ENCODE assay signal across 19 cellular contexts in the genomic region with DNA sequence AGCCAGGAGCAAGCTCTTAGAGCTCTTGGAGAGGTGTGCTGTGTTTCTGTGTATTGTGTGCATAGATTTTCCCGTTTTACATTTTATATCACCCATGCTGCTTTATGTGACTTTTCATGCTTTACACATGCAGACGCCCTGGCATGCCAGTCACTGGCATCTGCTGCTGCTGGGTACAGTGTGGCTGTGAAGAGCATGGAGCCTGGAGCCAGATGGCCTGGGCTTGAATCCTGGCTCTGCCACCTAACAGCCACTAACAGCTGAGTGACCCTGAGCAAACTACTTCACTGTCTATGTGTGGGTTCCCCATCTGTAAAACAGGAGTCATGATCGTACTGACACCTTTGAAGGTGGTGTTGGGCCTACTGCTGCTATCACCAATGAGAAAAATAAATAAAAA. TPM values are rescaled to one million over a fixed set of nuclear protein-coding genes. Genes with fewer than 3 reads are reported as not detected.
A peak's percentile ranks its signal among the peaks of the same experiment; 100 is the strongest.
DNase-seq lines count a peak whose midpoint lies in the region; ATAC-seq and TF ChIP-seq lines count a peak whose summit lies in the region.
"Had no signal": no experiment of that assay in that cellular context is flagged by ENCODE, and none has a peak within 500 bp of the region (broad histone marks: within the 10 kb centered on the region; RNA-seq: fewer than 3 reads in every experiment).

No MANE protein-coding gene starts in this region.

- H3K27me3 ChIP-seq in heart left ventricle, result no peaks in the 10 kb centered on the region
- no peaks in the 10 kb centered on the region for H3K27me3 ChIP-seq in gastrocnemius medialis
- H3K27me3 ChIP-seq: BLaER1 treated with 17β-estradiol and CSF1 and Interleukin-3, amounts not matched to agents 10 nM and 100 nM had no signal

- in situ Hi-C loops in gastrocnemius medialis (cut with MboI; ENCODE audit: low sequenced_read_pairs in 4 of 4), result loop anchor here in 1 of 4 donors (5.0 kb wide), 1 partner anchor 119 kb away; no protein-coding TSS in a partner anchor

- WGBS in heart left ventricle, 4 donors, result 47 to 63% (median 60%) methylated on average over 3 of the region's 3 CpGs

- H3K4me3 ChIP-seq in heart left ventricle (no peak overlapping the region), gastrocnemius medialis (no peak overlapping the region)
- H3K4me3 ChIP-seq: BLaER1 treated with 17β-estradiol and CSF1 and Interleukin-3, amounts not matched to agents 10 nM and 100 nM had no signal

- DNase-seq in heart left ventricle (no peak), left ventricle myocardium superior (no peak), NCI-H2171 treated with DMSO at 0.1 percent for 48 hours (lab: John Stamatoyannopoulos, UW) (peak; percentile 67), gastrocnemius medialis (no peak), NCI-H187 (lab: John Stamatoyannopoulos, UW) (no peak)
- DNase-seq in naive thymus-derived CD8-positive, alpha-beta T cell, result no peak
- DNase-seq: CD8-positive, alpha-beta memory T cell; DMS79 treated with DMSO at 0.1 percent for 48 hours; H9; KG1; NCI-H1105 treated with DMSO at 0.1 percent for 48 hours; NCI-H187 treated with DMSO at 0.1 percent for 48 hours; NCI-H748 treated with DMSO at 0.1 percent for 48 hours; OCI-M1 had no signal

- TF ChIP-seq CTCF in heart left ventricle (IDR thresholded peaks at IDR 0.05) (no peak), gastrocnemius medialis (IDR thresholded peaks at IDR 0.05 in 4 of 5, conservative IDR thresholded peaks at IDR 0.05 in 1 of 5) (no peak)

- H3K27ac ChIP-seq in heart left ventricle, result peak overlapping the region in 7 of 12 donors; percentile 7 to 93 (median 49)
- H3K27ac ChIP-seq in angular gyrus (ENCODE audit: low read depth, low read length), result peak overlapping the region; percentile 33
- peak overlapping the region; percentile 3 to 96 (median 66) for H3K27ac ChIP-seq in gastrocnemius medialis
- H3K27ac ChIP-seq: BLaER1 treated with 17β-estradiol and CSF1 and Interleukin-3, amounts not matched to agents 10 nM and 100 nM had no signal

- H3K36me3 ChIP-seq in heart left ventricle (peaks cover 0 to 96% (median 73%) of the 10 kb centered on the region in 9 donors), gastrocnemius medialis (peaks cover 0 to 83% of the 10 kb centered on the region in 2 donors)

- no peak for TF ChIP-seq POLR2A in heart left ventricle (IDR thresholded peaks at IDR 0.05)
- TF ChIP-seq POLR2A in gastrocnemius medialis (IDR thresholded peaks at IDR 0.05), result no peak

- intact Hi-C loops in heart left ventricle (cut with DNase I) (loop anchor here in 2 of 10 donors (5.0 to 10.0 kb wide), 2 partner anchors 39 to 496 kb away; no protein-coding TSS in a partner anchor), left ventricle myocardium superior (cut with micrococcal nuclease) (no loop called here), gastrocnemius medialis (cut with DNase I; ENCODE audit: low total_unique reads) (no loop called here)

- peak in 2 of 4 donors; percentile 5 to 19 for ATAC-seq in heart left ventricle
- no peak for ATAC-seq in left ventricle myocardium superior
- no peak for ATAC-seq in gastrocnemius medialis
- no peak for ATAC-seq in naive thymus-derived CD8-positive, alpha-beta T cell
- ATAC-seq in GM18520 (IDR thresholded peaks at IDR 0.05; ENCODE audit: unreplicated experiment), result no peak

- H3K4me1 ChIP-seq in heart left ventricle (peaks cover 7 to 63% (median 46%) of the 10 kb centered on the region in 12 donors), gastrocnemius medialis (peaks cover 36 to 40% of the 10 kb centered on the region in 2 donors)

- H3K9me3 Mint-ChIP-seq in naive thymus-derived CD8-positive, alpha-beta T cell, result no peaks in the 10 kb centered on the region
- H3K9me3 Mint-ChIP-seq: CD8-positive, alpha-beta memory T cell; H9 had no signal

- H3K4me1 Mint-ChIP-seq in naive thymus-derived CD8-positive, alpha-beta T cell, result peaks cover 7 to 24% (median 16%) of the 10 kb centered on the region in 4 donors

- no peak overlapping the region for H3K4me3 Mint-ChIP-seq in naive thymus-derived CD8-positive, alpha-beta T cell
- H3K4me3 Mint-ChIP-seq: CD8-positive, alpha-beta memory T cell; H9 had no signal

- POLR2A ChIA-PET in naive thymus-derived CD8-positive, alpha-beta T cell (lab: Charles Lee), result interaction anchor here (0.7 kb wide), 1 partner anchor 113 kb away, joined by 3 read pairs; no protein-coding TSS in a partner anchor

- no peaks in the 10 kb centered on the region for H3K27me3 Mint-ChIP-seq in naive thymus-derived CD8-positive, alpha-beta T cell
- H3K27me3 Mint-ChIP-seq: CD8-positive, alpha-beta memory T cell had no signal

- H3K27ac Mint-ChIP-seq in naive thymus-derived CD8-positive, alpha-beta T cell, result peak overlapping the region in 1 of 10 donors; percentile 9
- H3K27ac Mint-ChIP-seq: H9 had no signal

- H3K36me3 Mint-ChIP-seq in naive thymus-derived CD8-positive, alpha-beta T cell, result peaks cover 0 to 18% (median 0%) of the 10 kb centered on the region in 3 donors

- no peaks in the 10 kb centered on the region for H3K9me3 ChIP-seq in heart left ventricle
- no peaks in the 10 kb centered on the region for H3K9me3 ChIP-seq in gastrocnemius medialis
- H3K9me3 ChIP-seq: BLaER1 treated with 17β-estradiol and CSF1 and Interleukin-3, amounts not matched to agents 10 nM and 100 nM had no signal

RNA-seq across cellular contexts. Expression of a gene that starts 23.1 kb away (rescaled TPM):
- total RNA-seq in heart left ventricle (10 to 100 TPM; 12.2 to 27.4 (median 18.3) TPM), left ventricle myocardium superior (17.9 TPM), gastrocnemius medialis (10 to 100 TPM in 1 of 4 donors, 1 to 10 TPM in 3; 5.7 to 11.0 (median 6.9) TPM)
- polyA plus RNA-seq in heart left ventricle, result 10 to 100 TPM; 20.2 to 31.2 TPM
- total RNA-seq in naive thymus-derived CD8-positive, alpha-beta T cell, result 10 to 100 TPM; 50.5 to 54.6 TPM
- 10 to 100 TPM; 24.7 to 30.9 (median 27.6) TPM for polyA plus RNA-seq in naive thymus-derived CD8-positive, alpha-beta T cell

RNA-seq across cellular contexts. Expression of a gene that starts 39.6 kb away (rescaled TPM):
- 100 to 1,000 TPM in 8 of 9 donors, 10 to 100 TPM in 1; 94.1 to 564 (median 266) TPM for total RNA-seq in heart left ventricle
- 100 to 1,000 TPM; 300 to 463 TPM for polyA plus RNA-seq in heart left ventricle
- 223 TPM for total RNA-seq in left ventricle myocardium superior
- 1 to 10 TPM in 1 of 4 donors, under 1 TPM in 3; 0.41 to 3.9 (median 0.89) TPM for total RNA-seq in gastrocnemius medialis
- not detected for total RNA-seq in naive thymus-derived CD8-positive, alpha-beta T cell
- not detected for polyA plus RNA-seq in naive thymus-derived CD8-positive, alpha-beta T cell
- total RNA-seq: CD8-positive, alpha-beta memory T cell; HT-29; RPMI7951 had no signal
- polyA plus RNA-seq: CD8-positive, alpha-beta memory T cell had no signal

RNA-seq across cellular contexts. Expression of a gene that starts 52.2 kb away (rescaled TPM):
- total RNA-seq in heart left ventricle (1,000 to 10,000 TPM in 2 of 9 donors, 100 to 1,000 TPM in 7; 503 to 1,146 (median 862) TPM), left ventricle myocardium superior (887 TPM), gastrocnemius medialis (100 to 1,000 TPM; 361 to 763 (median 473) TPM)
- 100 to 1,000 TPM; 375 to 431 TPM for polyA plus RNA-seq in heart left ventricle
- total RNA-seq in naive thymus-derived CD8-positive, alpha-beta T cell, result 10 to 100 TPM; 67.7 to 75.1 TPM
- 10 to 100 TPM; 64.2 to 91.9 (median 72.3) TPM for polyA plus RNA-seq in naive thymus-derived CD8-positive, alpha-beta T cell

RNA-seq across cellular contexts. Expression of a gene that starts 52.7 kb away (rescaled TPM):
- total RNA-seq in heart left ventricle (10 to 100 TPM; 13.4 to 29.3 (median 20.0) TPM), left ventricle myocardium superior (20.2 TPM), gastrocnemius medialis (10 to 100 TPM; 33.8 to 43.5 (median 38.9) TPM)
- 10 to 100 TPM; 40.3 to 49.9 TPM for polyA plus RNA-seq in heart left ventricle
- 10 to 100 TPM; 34.0 to 35.8 TPM for total RNA-seq in naive thymus-derived CD8-positive, alpha-beta T cell
- 10 to 100 TPM; 17.2 to 21.4 (median 17.9) TPM for polyA plus RNA-seq in naive thymus-derived CD8-positive, alpha-beta T cell

Comparison
In these comparisons a context has a peak if more than half of its experiments do, and no peak if none do; other contexts are left out.
1. RNA of a gene that starts 39.6 kb away (total RNA-seq): 94.1 to 564 TPM in heart left ventricle and 223 TPM in left ventricle myocardium superior (single experiment); 0.41 to 3.9 TPM in gastrocnemius medialis and not detected in naive thymus-derived CD8-positive, alpha-beta T cell; every median in the first group is over 10 times any median in the second.
2. RNA of a gene that starts 52.2 kb away (total RNA-seq): 887 TPM in left ventricle myocardium superior (single experiment), 503 to 1,146 TPM in heart left ventricle and 361 to 763 TPM in gastrocnemius medialis; 67.7 to 75.1 TPM in naive thymus-derived CD8-positive, alpha-beta T cell; every median in the first group is over 4 times any median in the second.
3. Peak in every context shown above with its lines, with median percentiles within 50 percentile points of each other: H3K27ac ChIP-seq.